Comparison of ENCODE assay signal across 10 cellular contexts in genomic region chr1:85230305-85230977, GRCh38. TPM values are rescaled to one million over a fixed set of nuclear protein-coding genes. Genes with fewer than 3 reads are reported as not detected.
DNase-seq lines count a peak whose midpoint lies in the region; ATAC-seq and TF ChIP-seq lines count a peak whose summit lies in the region.
"Had no signal": no experiment of that assay in that cellular context is flagged by ENCODE, and none has a peak within 500 bp of the region (broad histone marks: within the 10 kb centered on the region; RNA-seq: fewer than 3 reads in every experiment).

No MANE protein-coding gene starts in this region.

- WGBS in spleen, 5 donors = 47 to 68% (median 59%) methylated on average over 8 of the region's 8 CpGs

- no peaks in the 10 kb centered on the region for H3K36me3 Mint-ChIP-seq in activated CD8-positive, alpha-beta T cell treated with anti-CD3 and anti-CD28 coated beads, Interleukin-2, amount 10 ng/mL, durations not matched to agents 7 days and 5 days (ENCODE audit: low read depth)
- no peaks in the 10 kb centered on the region for H3K36me3 Mint-ChIP-seq in memory B cell
- H3K36me3 Mint-ChIP-seq in activated T-cell treated with anti-CD3 and anti-CD28 coated beads, Interleukin-2, amount 50 U/mL, for 72 hours (ENCODE audit: insufficient read depth in 2 of 2) = no peaks in the 10 kb centered on the region

- H3K4me1 Mint-ChIP-seq in activated CD8-positive, alpha-beta T cell treated with anti-CD3 and anti-CD28 coated beads, Interleukin-2, amount 10 ng/mL, durations not matched to agents 7 days and 5 days (ENCODE audit: low read depth) = peaks cover 3% of the 10 kb centered on the region
- no peaks in the 10 kb centered on the region for H3K4me1 Mint-ChIP-seq in memory B cell
- no peaks in the 10 kb centered on the region for H3K4me1 Mint-ChIP-seq in activated T-cell treated with anti-CD3 and anti-CD28 coated beads, Interleukin-2, amount 50 U/mL, for 72 hours (ENCODE audit: low read depth)

- no peak overlapping the region for H3K27ac Mint-ChIP-seq in activated CD8-positive, alpha-beta T cell treated with anti-CD3 and anti-CD28 coated beads, Interleukin-2, amount 10 ng/mL, durations not matched to agents 7 days and 5 days
- H3K27ac Mint-ChIP-seq in memory B cell = no peak overlapping the region
- no peak overlapping the region for H3K27ac Mint-ChIP-seq in activated T-cell treated with anti-CD3 and anti-CD28 coated beads, Interleukin-2, amount 50 U/mL, for 72 hours

- no peak overlapping the region for H3K4me3 Mint-ChIP-seq in activated CD8-positive, alpha-beta T cell treated with anti-CD3 and anti-CD28 coated beads, Interleukin-2, amount 10 ng/mL, durations not matched to agents 7 days and 5 days
- no peak overlapping the region for H3K4me3 Mint-ChIP-seq in memory B cell
- no peak overlapping the region for H3K4me3 Mint-ChIP-seq in activated T-cell treated with anti-CD3 and anti-CD28 coated beads, Interleukin-2, amount 50 U/mL, for 72 hours

- no peaks in the 10 kb centered on the region for H3K9me3 ChIP-seq in spleen

- no peak overlapping the region for H3K4me3 ChIP-seq in spleen
- H3K4me3 ChIP-seq: skin epidermis had no signal

- H3K4me1 ChIP-seq in spleen = peaks cover 0 to 6% (median 0%) of the 10 kb centered on the region in 6 donors

- peaks cover 19% of the 10 kb centered on the region for H3K27me3 Mint-ChIP-seq in activated CD8-positive, alpha-beta T cell treated with anti-CD3 and anti-CD28 coated beads, Interleukin-2, amount 10 ng/mL, durations not matched to agents 7 days and 5 days (ENCODE audit: low read depth)
- H3K27me3 Mint-ChIP-seq in memory B cell = peaks cover 3% of the 10 kb centered on the region
- no peaks in the 10 kb centered on the region for H3K27me3 Mint-ChIP-seq in activated T-cell treated with anti-CD3 and anti-CD28 coated beads, Interleukin-2, amount 50 U/mL, for 72 hours (ENCODE audit: low read depth)

- POLR2A ChIA-PET in activated CD8-positive, alpha-beta T cell treated with anti-CD3 and anti-CD28 coated beads, Interleukin-2, amount 10 ng/mL, durations not matched to agents 7 days and 5 days (lab: Charles Lee) = no interaction called here

- H3K27ac ChIP-seq in spleen = no peak overlapping the region
- H3K27ac ChIP-seq: 22Rv1, skin epidermis had no signal

- CTCF ChIA-PET in activated CD8-positive, alpha-beta T cell treated with anti-CD3 and anti-CD28 coated beads, Interleukin-2, amount 10 ng/mL, durations not matched to agents 7 days and 5 days (lab: Charles Lee) = interaction anchor here (0.7 to 2.6 kb wide), 9 partner anchors 10 to 285 kb away, joined by 3 to 20 read pairs (median 4); no protein-coding TSS in a partner anchor

- peak; percentile 24 for DNase-seq in DMS 273 (lab: John Stamatoyannopoulos, UW; ENCODE audit: unreplicated experiment)
- no peak for DNase-seq in DMS 273 treated with DMSO at 0.1 percent for 48 hours (lab: John Stamatoyannopoulos, UW)
- DNase-seq in HT-29 (ENCODE audit: low spot score) = peak; percentile 66
- no peak for DNase-seq in activated CD8-positive, alpha-beta T cell treated with anti-CD3 and anti-CD28 coated beads, Interleukin-2, amount 10 ng/mL, durations not matched to agents 7 days and 5 days
- no peak for DNase-seq in memory B cell (ENCODE audit: low spot score in 2 of 2)
- DNase-seq in spleen = no peak
- DNase-seq in activated T-cell treated with anti-CD3 and anti-CD28 coated beads, Interleukin-2, amount 50 U/mL, for 72 hours = no peak
- no peak for DNase-seq in NK-92 (lab: John Stamatoyannopoulos, UW; ENCODE audit: unreplicated experiment)

- H3K27me3 ChIP-seq in spleen (replicated peaks in 1 of 7) = no peaks in the 10 kb centered on the region

- H3K36me3 ChIP-seq in spleen = no peaks in the 10 kb centered on the region

- peak; percentile 58 for ATAC-seq in activated CD8-positive, alpha-beta T cell treated with anti-CD3 and anti-CD28 coated beads, Interleukin-2, amount 10 ng/mL, durations not matched to agents 7 days and 5 days
- peak; percentile 49 for ATAC-seq in memory B cell (ENCODE audit: low read depth)
- ATAC-seq in activated T-cell treated with anti-CD3 and anti-CD28 coated beads, Interleukin-2, amount 50 U/mL, for 72 hours (replicated peaks in 1 of 2) = no peak

- intact Hi-C loops in spleen (cut with DNase I; ENCODE audit: low total_unique reads) = no loop called here

- no peak for TF ChIP-seq POLR2A in spleen (IDR thresholded peaks at IDR 0.05)

- TF ChIP-seq CTCF in spleen (IDR thresholded peaks at IDR 0.05 in 8 of 11, conservative IDR thresholded peaks at IDR 0.05 in 3 of 11) = no peak

- no peaks in the 10 kb centered on the region for H3K9me3 Mint-ChIP-seq in activated CD8-positive, alpha-beta T cell treated with anti-CD3 and anti-CD28 coated beads, Interleukin-2, amount 10 ng/mL, durations not matched to agents 7 days and 5 days (ENCODE audit: insufficient read depth)
- H3K9me3 Mint-ChIP-seq in memory B cell = no peaks in the 10 kb centered on the region
- H3K9me3 Mint-ChIP-seq in activated T-cell treated with anti-CD3 and anti-CD28 coated beads, Interleukin-2, amount 50 U/mL, for 72 hours = no peaks in the 10 kb centered on the region

RNA-seq across cellular contexts. Expression of gene C1orf52, which starts 29.0 kb away (rescaled TPM):
- 27.8 and 38.2 TPM in 2 replicates for total RNA-seq in HT-29 (2014; rRNA removed; shearing (Covaris generic))
- 10 to 100 TPM; 25.5 to 29.5 TPM for total RNA-seq in activated CD8-positive, alpha-beta T cell treated with anti-CD3 and anti-CD28 coated beads, Interleukin-2, amount 10 ng/mL, durations not matched to agents 7 days and 5 days
- total RNA-seq in spleen = 10 to 100 TPM; 16.2 to 28.4 (median 21.1) TPM
- 10 to 100 TPM; 19.6 to 29.7 (median 24.8) TPM for polyA plus RNA-seq in spleen
- 10 to 100 TPM; 23.3 to 25.6 TPM for total RNA-seq in activated T-cell treated with anti-CD3 and anti-CD28 coated beads, Interleukin-2, amount 50 U/mL, for 72 hours

RNA-seq across cellular contexts. Expression of gene SYDE2, which starts 29.6 kb away (rescaled TPM):
- total RNA-seq in HT-29 (2014; rRNA removed; shearing (Covaris generic)) = 2.9 and 3.5 TPM in 2 replicates
- total RNA-seq in activated CD8-positive, alpha-beta T cell treated with anti-CD3 and anti-CD28 coated beads, Interleukin-2, amount 10 ng/mL, durations not matched to agents 7 days and 5 days = 1 to 10 TPM; 1.9 to 2.6 TPM
- 1 to 10 TPM; 1.7 to 3.6 (median 3.1) TPM for total RNA-seq in spleen
- polyA plus RNA-seq in spleen = under 1 TPM; 0.09 to 0.35 (median 0.22) TPM
- total RNA-seq in activated T-cell treated with anti-CD3 and anti-CD28 coated beads, Interleukin-2, amount 50 U/mL, for 72 hours = 1 to 10 TPM; 3.4 to 4.3 TPM

RNA-seq across cellular contexts. Expression of gene BCL10, which starts 46.0 kb away (rescaled TPM):
- 11.8 and 13.0 TPM in 2 replicates for total RNA-seq in HT-29 (2014; rRNA removed; shearing (Covaris generic))
- total RNA-seq in activated CD8-positive, alpha-beta T cell treated with anti-CD3 and anti-CD28 coated beads, Interleukin-2, amount 10 ng/mL, durations not matched to agents 7 days and 5 days = 10 to 100 TPM; 26.4 to 27.0 TPM
- total RNA-seq in spleen = 10 to 100 TPM; 27.4 to 45.1 (median 38.1) TPM
- polyA plus RNA-seq in spleen = 10 to 100 TPM; 10.5 to 14.4 (median 11.0) TPM
- 10 to 100 TPM; 23.8 to 30.1 TPM for total RNA-seq in activated T-cell treated with anti-CD3 and anti-CD28 coated beads, Interleukin-2, amount 50 U/mL, for 72 hours

Comparison
In these comparisons a context has a peak if more than half of its experiments do, and no peak if none do; other contexts are left out.
1. DNase-seq: peak in DMS 273 (single experiment) and HT-29 (single experiment); none in DMS 273 treated with DMSO at 0.1 percent for 48 hours (single experiment), activated CD8-positive, alpha-beta T cell treated with anti-CD3 and anti-CD28 coated beads, Interleukin-2, amount 10 ng/mL, durations not matched to agents 7 days and 5 days (single experiment), memory B cell (0 of 2), spleen (single experiment), activated T-cell treated with anti-CD3 and anti-CD28 coated beads, Interleukin-2, amount 50 U/mL, for 72 hours (0 of 2) and NK-92 (single experiment).
2. ATAC-seq: peak in activated CD8-positive, alpha-beta T cell treated with anti-CD3 and anti-CD28 coated beads, Interleukin-2, amount 10 ng/mL, durations not matched to agents 7 days and 5 days (single experiment) and memory B cell (single experiment); none in activated T-cell treated with anti-CD3 and anti-CD28 coated beads, Interleukin-2, amount 50 U/mL, for 72 hours (0 of 2).